37 cellular contexts compared by ENCODE assay signal in the genomic region with DNA sequence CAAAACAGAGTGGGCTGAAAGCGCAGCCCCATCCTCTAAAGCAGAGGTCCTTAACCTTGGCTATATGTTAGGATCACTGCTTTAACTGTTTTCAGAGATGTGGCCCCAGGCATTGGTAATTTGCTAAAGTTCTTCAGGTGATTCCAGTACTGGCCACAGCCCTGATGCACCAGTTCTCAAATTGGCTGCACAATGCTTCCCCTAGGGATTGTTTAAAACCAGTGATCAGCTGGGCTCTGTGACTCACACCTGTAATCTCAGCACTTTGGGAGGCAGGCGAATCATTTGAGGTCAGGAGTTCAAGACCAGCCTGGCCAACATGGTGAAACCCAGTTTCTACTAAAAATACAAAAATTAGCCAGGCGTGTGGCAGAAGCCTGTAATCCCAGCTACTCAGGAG. TPM values are rescaled to one million over a fixed set of nuclear protein-coding genes. Genes with fewer than 3 reads are reported as not detected.
DNase-seq lines count a peak whose midpoint lies in the region; ATAC-seq and TF ChIP-seq lines count a peak whose summit lies in the region.
"Had no signal": no experiment of that assay in that cellular context is flagged by ENCODE, and none has a peak within 500 bp of the region (broad histone marks: within the 10 kb centered on the region; RNA-seq: fewer than 3 reads in every experiment).

No MANE protein-coding gene starts in this region.

- no peaks in the 10 kb centered on the region for H3K79me2 ChIP-seq in mesendoderm (ENCODE audit: control insufficient read depth, insufficient read depth, low read length)

- no peak overlapping the region for H3K56ac ChIP-seq in mesendoderm (ENCODE audit: low read length)

- H3K23ac ChIP-seq in mesendoderm (ENCODE audit: low read length) = no peak overlapping the region

- no CpG with 5 or more reads among the region's 3 CpGs for WGBS in mesendoderm (ENCODE audit: extremely low coverage, insufficient coverage, low lambda C conversion rate)

- H3K27ac Mint-ChIP-seq in osteocyte (ENCODE audit: unreplicated experiment) = no peak overlapping the region
- H3K27ac Mint-ChIP-seq: activated naive CD8-positive, alpha-beta T cell treated with anti-CD3 and anti-CD28 coated beads for 36 hours; activated T-cell treated with anti-CD3 and anti-CD28 coated beads, Interleukin-2, amount 50 U/mL, for 24 hours; B cell; CD4-positive, alpha-beta memory T cell; dendritic cell treated with granulocyte-macrophage colony-stimulating factor and Interleukin-4, amounts not matched to agents 40 ng/mL and 50 ng/mL, for 4 days; endodermal cell; natural killer cell; stimulated activated memory B cell treated with anti-CD40 and anti-IgM and Interleukin-4, amounts not matched to agents 10 μg/mL and 1 μg/mL and 100 μg/mL, for 72 hours; T-cell; WTC11 had no signal

- no peak for TF ChIP-seq CTCF in AG10803 (conservative IDR thresholded peaks at IDR 0.05; ENCODE audit: low read length)
- no peak for TF ChIP-seq CTCF in osteocyte (IDR thresholded peaks at IDR 0.05)
- no peak for TF ChIP-seq CTCF in left ventricle myocardium inferior (IDR thresholded peaks at IDR 0.05; ENCODE audit: borderline replicate concordance)

- H3K4me3 ChIP-seq in AG10803 (ENCODE audit: low read length) (no peak overlapping the region), mesendoderm (ENCODE audit: low read length) (no peak overlapping the region), left ventricle myocardium inferior (no peak overlapping the region)
- H3K4me3 ChIP-seq: gastrocnemius medialis, GM12878, lower lobe of right lung, psoas muscle, upper lobe of left lung had no signal

- no peaks in the 10 kb centered on the region for H3K36me3 ChIP-seq in mesendoderm (ENCODE audit: control insufficient read depth, insufficient read depth, low read length)
- H3K36me3 ChIP-seq in left ventricle myocardium inferior = no peaks in the 10 kb centered on the region
- H3K36me3 ChIP-seq: gastrocnemius medialis, lower lobe of right lung, upper lobe of left lung had no signal

- no peak overlapping the region for H4K5ac ChIP-seq in mesendoderm (ENCODE audit: low read length)

- no peaks in the 10 kb centered on the region for H3K79me1 ChIP-seq in mesendoderm (ENCODE audit: low read length)

- H3K9ac ChIP-seq in mesendoderm (ENCODE audit: low read length) = no peak overlapping the region

- H3K27me3 ChIP-seq in mesendoderm (ENCODE audit: insufficient read depth, low read length, poor library complexity) (no peaks in the 10 kb centered on the region), left ventricle myocardium inferior (ENCODE audit: low read depth) (no peaks in the 10 kb centered on the region)
- H3K27me3 ChIP-seq: gastrocnemius medialis, upper lobe of left lung had no signal

- no peaks in the 10 kb centered on the region for H3K9me3 Mint-ChIP-seq in osteocyte (ENCODE audit: unreplicated experiment)
- H3K9me3 Mint-ChIP-seq: activated T-cell treated with anti-CD3 and anti-CD28 coated beads, Interleukin-2, amount 50 U/mL, for 24 hours; dendritic cell treated with granulocyte-macrophage colony-stimulating factor and Interleukin-4, amounts not matched to agents 40 ng/mL and 50 ng/mL, for 4 days; natural killer cell; stimulated activated memory B cell treated with anti-CD40 and anti-IgM and Interleukin-4, amounts not matched to agents 10 μg/mL and 1 μg/mL and 100 μg/mL, for 72 hours; T-cell had no signal

- no peaks in the 10 kb centered on the region for H3K27me3 Mint-ChIP-seq in osteocyte (ENCODE audit: unreplicated experiment)
- H3K27me3 Mint-ChIP-seq: activated naive CD8-positive, alpha-beta T cell treated with anti-CD3 and anti-CD28 coated beads for 36 hours; B cell; stimulated activated memory B cell treated with anti-CD40 and anti-IgM and Interleukin-4, amounts not matched to agents 10 μg/mL and 1 μg/mL and 100 μg/mL, for 72 hours had no signal

- no peak overlapping the region for H2BK15ac ChIP-seq in mesendoderm (replicated peaks; ENCODE audit: low read depth)

- H3K27ac ChIP-seq in mesendoderm (ENCODE audit: low read depth, low read length) (no peak overlapping the region), left ventricle myocardium inferior (replicated peaks) (no peak overlapping the region)
- H3K27ac ChIP-seq: gastrocnemius medialis, lower lobe of right lung, psoas muscle, upper lobe of left lung had no signal

- intact Hi-C loops in left colon (cut with DNase I, micrococcal nuclease) = no loop called here
- intact Hi-C loops in left ventricle myocardium inferior (cut with micrococcal nuclease) = no loop called here

- no peak overlapping the region for H2BK120ac ChIP-seq in mesendoderm (ENCODE audit: low read depth, low read length)

- no peak overlapping the region for H3K4ac ChIP-seq in mesendoderm (ENCODE audit: low read depth, low read length)

- DNase-seq in AG10803 (ENCODE audit: low read depth) (peak; percentile 41), LHCN-M2 (ENCODE audit: low read depth) (peak; percentile 57), amniotic epithelial cell (ENCODE audit: low read depth) (peak; percentile 17), mesendoderm (peak; percentile 7), osteocyte (ENCODE audit: extremely low spot score, unreplicated experiment) (no peak), left colon (no peak), left ventricle myocardium inferior (no peak)
- no peak for DNase-seq in stimulated activated CD4-positive, alpha-beta T cell treated with anti-CD3 and anti-CD28 coated beads, Interleukin-1b, Interleukin-23, amount 100 ng/mL, for 48 hours
- DNase-seq: activated CD4-positive, alpha-beta T cell treated with anti-CD3 and anti-CD28 coated beads, Interleukin-2, amount 50 U/mL, for 1 hour; activated gamma-delta T cell; activated naive CD8-positive, alpha-beta T cell treated with anti-CD3 and anti-CD28 coated beads for 36 hours; activated T-cell treated with anti-CD3 and anti-CD28 coated beads, Interleukin-2, amount 50 U/mL, for 24 hours; aorta; caudate nucleus; CD4-positive, alpha-beta memory T cell; DND-41; endodermal cell; gastrocnemius medialis; H7; kidney; lower lobe of right lung; natural killer cell; NCI-H1092 treated with DMSO at 0.1 percent for 48 hours; NCI-H1694 treated with DMSO at 0.1 percent for 48 hours; occipital lobe; psoas muscle; stimulated activated CD4-positive, alpha-beta T cell treated with anti-CD3 and anti-CD28 coated beads, Interleukin-15, amount 100 ng/mL, for 24 hours; substantia nigra; T-cell; upper lobe of left lung had no signal

- H4K8ac ChIP-seq in mesendoderm (ENCODE audit: low read depth, low read length) = no peak overlapping the region

- no peak overlapping the region for H3K4me3 Mint-ChIP-seq in osteocyte (ENCODE audit: unreplicated experiment)
- H3K4me3 Mint-ChIP-seq: activated naive CD8-positive, alpha-beta T cell treated with anti-CD3 and anti-CD28 coated beads for 36 hours; activated T-cell treated with anti-CD3 and anti-CD28 coated beads, Interleukin-2, amount 50 U/mL, for 24 hours; B cell; CD4-positive, alpha-beta memory T cell; dendritic cell treated with granulocyte-macrophage colony-stimulating factor and Interleukin-4, amounts not matched to agents 40 ng/mL and 50 ng/mL, for 4 days; endodermal cell; natural killer cell; stimulated activated memory B cell treated with anti-CD40 and anti-IgM and Interleukin-4, amounts not matched to agents 10 μg/mL and 1 μg/mL and 100 μg/mL, for 72 hours; T-cell; WTC11 had no signal

- ATAC-seq in left colon = no peak
- ATAC-seq: esophagus mucosa; gastrocnemius medialis; GM12878; lower lobe of right lung; natural killer cell; psoas muscle; stimulated activated memory B cell treated with anti-CD40 and anti-IgM and Interleukin-4, amounts not matched to agents 10 μg/mL and 1 μg/mL and 100 μg/mL, for 72 hours; T-cell; WTC11 had no signal

- peaks cover 5% of the 10 kb centered on the region for H3K4me1 Mint-ChIP-seq in osteocyte (ENCODE audit: unreplicated experiment)
- H3K4me1 Mint-ChIP-seq: activated naive CD8-positive, alpha-beta T cell treated with anti-CD3 and anti-CD28 coated beads for 36 hours; B cell; CD4-positive, alpha-beta memory T cell; endodermal cell; natural killer cell; stimulated activated memory B cell treated with anti-CD40 and anti-IgM and Interleukin-4, amounts not matched to agents 10 μg/mL and 1 μg/mL and 100 μg/mL, for 72 hours; T-cell had no signal

- H3K4me1 ChIP-seq in mesendoderm (ENCODE audit: control insufficient read depth, low read depth, low read length) (no peaks in the 10 kb centered on the region), left ventricle myocardium inferior (no peaks in the 10 kb centered on the region)
- H3K4me1 ChIP-seq: lower lobe of right lung, psoas muscle had no signal

- H3K9me3 ChIP-seq in left ventricle myocardium inferior (replicated peaks) = no peaks in the 10 kb centered on the region
- H3K9me3 ChIP-seq: gastrocnemius medialis, lower lobe of right lung, psoas muscle, upper lobe of left lung had no signal

- no peak overlapping the region for H3K4me2 ChIP-seq in mesendoderm (ENCODE audit: low read length)

- no peak overlapping the region for H2AK5ac ChIP-seq in mesendoderm (ENCODE audit: low read length)

- no peak overlapping the region for H3K18ac ChIP-seq in mesendoderm (ENCODE audit: low read length)

- H3K36me3 Mint-ChIP-seq in osteocyte (ENCODE audit: unreplicated experiment) = no peaks in the 10 kb centered on the region
- H3K36me3 Mint-ChIP-seq: CD4-positive, alpha-beta memory T cell; natural killer cell; T-cell had no signal

- no peak overlapping the region for H2BK5ac ChIP-seq in mesendoderm (ENCODE audit: low read length)

RNA-seq across cellular contexts. Expression of a gene that starts 8.4 kb away (rescaled TPM):
- total RNA-seq in LHCN-M2 (2014; rRNA removed) (0.38 and 1.3 TPM in 2 replicates), osteocyte (22.2 and 24.0 TPM in 2 replicates), left colon (10 to 100 TPM in 1 of 2 donors, 1 to 10 TPM in 1; 7.7 to 22.9 TPM), left ventricle myocardium inferior (5.1 TPM)
- polyA plus RNA-seq in LHCN-M2 (2012) = 0.22 TPM
- polyA plus RNA-seq in mesendoderm (2013, experiment 1 of 2) = 0.79 TPM
- 0.80 TPM for polyA plus RNA-seq in mesendoderm (2013, experiment 2 of 2)
- total RNA-seq: activated naive CD8-positive, alpha-beta T cell treated with anti-CD3 and anti-CD28 coated beads for 36 hours; CD4-positive, alpha-beta memory T cell; NCI-H460 had no signal
- polyA plus RNA-seq: CD4-positive, alpha-beta memory T cell had no signal

RNA-seq across cellular contexts. Expression of a gene that starts 49.1 kb away (rescaled TPM):
- total RNA-seq in LHCN-M2 (2014; rRNA removed) (20.5 and 25.1 TPM in 2 replicates), osteocyte (27.7 and 28.0 TPM in 2 replicates), left colon (10 to 100 TPM; 26.9 to 35.0 TPM), left ventricle myocardium inferior (22.9 TPM)
- polyA plus RNA-seq in LHCN-M2 (2012) = 14.2 TPM
- polyA plus RNA-seq in mesendoderm (2013, experiment 1 of 2) = 26.4 TPM
- polyA plus RNA-seq in mesendoderm (2013, experiment 2 of 2) = 26.8 TPM

Comparison
In these comparisons a context has a peak if more than half of its experiments do, and no peak if none do; other contexts are left out.
1. DNase-seq: peak in AG10803 (single experiment), LHCN-M2 (single experiment), amniotic epithelial cell (single experiment) and mesendoderm (single experiment); none in osteocyte (single experiment), left colon (0 of 2), stimulated activated CD4-positive, alpha-beta T cell treated with anti-CD3 and anti-CD28 coated beads, Interleukin-1b, Interleukin-23, amount 100 ng/mL, for 48 hours (single experiment) and left ventricle myocardium inferior (single experiment).